In genomic region chr9:133533878-133534277, GRCh38 we compare ENCODE assay signal across 11 cellular contexts. TPM values are rescaled to one million over a fixed set of nuclear protein-coding genes. Genes with fewer than 3 reads are reported as not detected.
DNase-seq lines count a peak whose midpoint lies in the region; ATAC-seq and TF ChIP-seq lines count a peak whose summit lies in the region.
"Had no signal": no experiment of that assay in that cellular context is flagged by ENCODE, and none has a peak within 500 bp of the region (broad histone marks: within the 10 kb centered on the region; RNA-seq: fewer than 3 reads in every experiment).

No MANE protein-coding gene starts in this region.

- H3K4me3 ChIP-seq in neural progenitor cell, result peak overlapping the region; percentile 27

- no peak overlapping the region for H3K27ac ChIP-seq in neural progenitor cell

- H3K4me3 Mint-ChIP-seq in glutamatergic neuron (ENCODE audit: unreplicated experiment) (peak overlapping the region; percentile 70), neural progenitor cell (peak overlapping the region; percentile 71)

- peaks cover 10% of the 10 kb centered on the region for H3K9me3 Mint-ChIP-seq in glutamatergic neuron (ENCODE audit: unreplicated experiment)
- no peaks in the 10 kb centered on the region for H3K9me3 Mint-ChIP-seq in neural progenitor cell

- H3K4me2 ChIP-seq in neural progenitor cell, result peak overlapping the region; percentile 72

- H4K20me1 ChIP-seq in neural progenitor cell (ENCODE audit: low read depth), result no peaks in the 10 kb centered on the region

- no peaks in the 10 kb centered on the region for H3K36me3 Mint-ChIP-seq in glutamatergic neuron (ENCODE audit: unreplicated experiment)
- H3K36me3 Mint-ChIP-seq in neural progenitor cell, result no peaks in the 10 kb centered on the region

- H3K27me3 Mint-ChIP-seq in glutamatergic neuron (ENCODE audit: unreplicated experiment), result peaks cover 13% of the 10 kb centered on the region
- peaks cover 10% of the 10 kb centered on the region for H3K27me3 Mint-ChIP-seq in neural progenitor cell (ENCODE audit: insufficient read depth, low read depth)

- no peaks in the 10 kb centered on the region for H3K9me3 ChIP-seq in neural progenitor cell (ENCODE audit: low read depth)

- TF ChIP-seq CTCF in glutamatergic neuron (IDR thresholded peaks at IDR 0.05; ENCODE audit: partially characterized antibody, unreplicated experiment) (no peak), neural progenitor cell (IDR thresholded peaks at IDR 0.05) (no peak)

- DNase-seq in Ammon's horn (ENCODE audit: low spot score) (peak; percentile 44), RPMI7951 (ENCODE audit: low read depth) (peak; percentile 83), glutamatergic neuron (peak; percentile 74), neural progenitor cell (ENCODE audit: low spot score) (no peak), cerebellar nuclear complex (lab: John Stamatoyannopoulos, UW) (no peak), HEK293T (ENCODE audit: extremely low spot score) (no peak)
- DNase-seq: stimulated activated naive CD4-positive, alpha-beta T cell treated with Interleukin-2 at 50 U/mL for 16 hours had no signal

- H3K36me3 ChIP-seq in neural progenitor cell, result no peaks in the 10 kb centered on the region

- H3K9ac ChIP-seq in neural progenitor cell, result no peak overlapping the region

- CTCF ChIA-PET in HEK293T (lab: Yijun Ruan, JAX), result interaction anchor here (0.6 to 1.4 kb wide), 2 partner anchors 193 to 234 kb away, joined by 3 to 7 read pairs; no protein-coding TSS in a partner anchor

- H3K27me3 ChIP-seq in neural progenitor cell, result peaks cover 21% of the 10 kb centered on the region

- peaks cover 23% of the 10 kb centered on the region for H3K4me1 Mint-ChIP-seq in glutamatergic neuron (ENCODE audit: low read depth, unreplicated experiment)
- H3K4me1 Mint-ChIP-seq in neural progenitor cell, result peaks cover 32% of the 10 kb centered on the region

- H3K4me1 ChIP-seq in neural progenitor cell, result peaks cover 17% of the 10 kb centered on the region

- POLR2A ChIA-PET in HEK293T (lab: Yijun Ruan, JAX), result no interaction called here

- H3F3A ChIP-seq in neural progenitor cell (ENCODE audit: low read depth), result no peaks in the 10 kb centered on the region

- H2AFZ ChIP-seq in neural progenitor cell (replicated peaks), result peak overlapping the region; percentile 73

- no peak for ATAC-seq in HG02571 (IDR thresholded peaks at IDR 0.05; ENCODE audit: unreplicated experiment)
- no peak for ATAC-seq in GM18502 (IDR thresholded peaks at IDR 0.05; ENCODE audit: poor library complexity, unreplicated experiment)

- H3K27ac Mint-ChIP-seq in glutamatergic neuron (ENCODE audit: unreplicated experiment), result peak overlapping the region; percentile 77
- H3K27ac Mint-ChIP-seq in neural progenitor cell, result no peak overlapping the region

- H3K79me2 ChIP-seq in neural progenitor cell (ENCODE audit: low read depth), result no peaks in the 10 kb centered on the region

TF ChIP-seq in HEK293T, 16 proteins besides CTCF, POLR2A, EP300 and RAD21:
- TF ChIP-seq PKNOX1 (IDR thresholded peaks at IDR 0.05) (no peak), ZNF384 (IDR thresholded peaks at IDR 0.05) (no peak), FOXM1 (IDR thresholded peaks at IDR 0.05; ENCODE audit: borderline replicate concordance) (no peak), LEF1 (IDR thresholded peaks at IDR 0.05; ENCODE audit: borderline replicate concordance) (no peak), TARDBP (IDR thresholded peaks at IDR 0.05) (no peak), SP1 (IDR thresholded peaks at IDR 0.05) (no peak), L3MBTL2 (conservative IDR thresholded peaks at IDR 0.05) (no peak), FOXA1 (IDR thresholded peaks at IDR 0.05) (no peak), ARNT (IDR thresholded peaks at IDR 0.05) (no peak), ELF4 (IDR thresholded peaks at IDR 0.05) (no peak), FOXK2 (IDR thresholded peaks at IDR 0.05) (no peak), BHLHE40 (IDR thresholded peaks at IDR 0.05; ENCODE audit: borderline replicate concordance) (no peak), NFRKB (IDR thresholded peaks at IDR 0.05) (no peak), HDGF (IDR thresholded peaks at IDR 0.05; ENCODE audit: borderline replicate concordance) (no peak), CTBP1 (IDR thresholded peaks at IDR 0.05; ENCODE audit: borderline replicate concordance) (no peak), SUZ12 (IDR thresholded peaks at IDR 0.05) (no peak)

RNA-seq across cellular contexts. Expression of gene ADAMTSL2, which starts 0.6 kb away (rescaled TPM):
- total RNA-seq in RPMI7951 (2014; rRNA removed; shearing (Covaris generic)), result 6.6 and 9.7 TPM in 2 replicates
- 1.3 TPM for total RNA-seq in glutamatergic neuron (ENCODE audit: unreplicated experiment)
- total RNA-seq in neural progenitor cell (ENCODE audit: low replicate concordance), result 0.30 and 0.99 TPM in 2 replicates
- total RNA-seq: T-helper 2 cell treated with Interferon-gamma antibody and Interleukin-4, amounts not matched to agents 100 ng/mL and 5 ng/mL, for 36 hours had no signal

RNA-seq across cellular contexts. Expression of gene MYMK, which starts 9.1 kb away (rescaled TPM):
- not detected in 2 replicates for total RNA-seq in RPMI7951 (2014; rRNA removed; shearing (Covaris generic))
- total RNA-seq in glutamatergic neuron (ENCODE audit: unreplicated experiment), result not detected
- not detected in 2 replicates for total RNA-seq in neural progenitor cell (ENCODE audit: low replicate concordance)
- total RNA-seq: dermis microvascular lymphatic vessel endothelial cell; T-helper 2 cell treated with Interferon-gamma antibody and Interleukin-4, amounts not matched to agents 100 ng/mL and 5 ng/mL, for 36 hours had no signal

RNA-seq across cellular contexts. Expression of gene SLC2A6, which starts 55.0 kb away (rescaled TPM):
- 15.4 and 23.7 TPM in 2 replicates for total RNA-seq in RPMI7951 (2014; rRNA removed; shearing (Covaris generic))
- total RNA-seq in glutamatergic neuron (ENCODE audit: unreplicated experiment) (104 TPM), neural progenitor cell (ENCODE audit: low replicate concordance) (2.3 and 8.8 TPM in 2 replicates)

Comparison
In these comparisons a context has a peak if more than half of its experiments do, and no peak if none do; other contexts are left out.
1. DNase-seq: peak in Ammon's horn (single experiment), RPMI7951 (single experiment) and glutamatergic neuron (single experiment); none in neural progenitor cell (single experiment), cerebellar nuclear complex (0 of 2) and HEK293T (single experiment).